Comparison of ENCODE assay signal across 18 cellular contexts in genomic region chr7:33250421-33250827, GRCh38.
DNase-seq lines count a peak whose midpoint lies in the region; ATAC-seq and TF ChIP-seq lines count a peak whose summit lies in the region.
"Had no signal": no experiment of that assay in that cellular context is flagged by ENCODE, and none has a peak within 500 bp of the region (broad histone marks: within the 10 kb centered on the region; RNA-seq: fewer than 3 reads in every experiment).

No MANE protein-coding gene starts in this region.

- no peaks in the 10 kb centered on the region for H3K36me3 ChIP-seq in GM23248 (ENCODE audit: low read depth)
- no peaks in the 10 kb centered on the region for H3K36me3 ChIP-seq in stomach smooth muscle (ENCODE audit: control insufficient read depth in 2 of 2, insufficient read depth in 2 of 2, low read length in 2 of 2)
- H3K36me3 ChIP-seq: heart right ventricle, upper lobe of right lung had no signal

- H3K27ac ChIP-seq in GM23248 (peak overlapping the region; percentile 52), stomach smooth muscle (ENCODE audit: low read length) (peak overlapping the region; percentile 12)
- H3K27ac ChIP-seq: heart right ventricle, upper lobe of right lung had no signal

- H3K9ac ChIP-seq in GM23248 (no peak overlapping the region), stomach smooth muscle (ENCODE audit: low read length in 2 of 2) (no peak overlapping the region)

- no peak overlapping the region for H2AFZ ChIP-seq in GM23248

- no peaks in the 10 kb centered on the region; the same call in 1 of the 2 replicates for H3K79me2 ChIP-seq in GM23248 (ENCODE audit: insufficient read depth)

- peak overlapping the region; percentile 11 for H3K4me2 ChIP-seq in GM23248 (ENCODE audit: unreplicated experiment)

- no peak for TF ChIP-seq CTCF in foreskin fibroblast (IDR thresholded peaks at IDR 0.05; ENCODE audit: low read depth, low read length)
- no peak for TF ChIP-seq CTCF in GM20000 (IDR thresholded peaks at IDR 0.05; ENCODE audit: extremely low read depth, missing control alignments)

- H3K9me2 ChIP-seq in GM23248 (ENCODE audit: insufficient read depth): no peaks in the 10 kb centered on the region

- H3F3A ChIP-seq in GM23248 (ENCODE audit: insufficient read depth): peaks cover 21% of the 10 kb centered on the region

- H3K4me1 ChIP-seq in GM23248 (ENCODE audit: insufficient read depth) (peaks cover 25% of the 10 kb centered on the region), stomach smooth muscle (ENCODE audit: control insufficient read depth, insufficient read depth, low read length) (no peaks in the 10 kb centered on the region)

- peak; percentile 66 for DNase-seq in GM23248
- DNase-seq in astrocyte of the hippocampus (ENCODE audit: low read depth, low spot score): peak; percentile 80
- peak; percentile 51 to 62 for DNase-seq in foreskin fibroblast
- DNase-seq in cortex of kidney (lab: John Stamatoyannopoulos, UW): no peak
- DNase-seq in GM20000 (ENCODE audit: low spot score): no peak
- DNase-seq: activated CD8-positive, alpha-beta T cell treated with anti-CD3 and anti-CD28 coated beads, Interleukin-2, amount 10 ng/mL, durations not matched to agents 7 days and 5 days; CD8-positive, alpha-beta memory T cell; DND-41; heart right ventricle; NCI-H1694; NCI-H510A treated with DMSO at 0.1 percent for 48 hours; SHP77; stimulated activated naive CD8-positive, alpha-beta T cell treated with anti-CD3 and anti-CD28 coated beads, Interleukin-15, Interleukin-2, amounts not matched to agents 100 U/mL and 50 U/mL, for 24 hours; upper lobe of right lung had no signal

- H3K4me3 ChIP-seq in GM23248 (no peak overlapping the region), foreskin fibroblast (ENCODE audit: low read depth in 1 of 2, low read length in 2 of 2) (no peak overlapping the region), stomach smooth muscle (ENCODE audit: low read length in 2 of 2) (no peak overlapping the region)
- H3K4me3 ChIP-seq: heart right ventricle, upper lobe of right lung had no signal

- H4K20me1 ChIP-seq in GM23248 (ENCODE audit: insufficient read depth): no peaks in the 10 kb centered on the region

- no peaks in the 10 kb centered on the region for H3K9me3 ChIP-seq in GM23248 (ENCODE audit: low read depth)
- H3K9me3 ChIP-seq in stomach smooth muscle (ENCODE audit: control insufficient read depth in 2 of 2, low read length in 2 of 2): no peaks in the 10 kb centered on the region
- H3K9me3 ChIP-seq: upper lobe of right lung had no signal

- ATAC-seq in GM21717 (IDR thresholded peaks at IDR 0.05; ENCODE audit: unreplicated experiment) (no peak), GM21526 (IDR thresholded peaks at IDR 0.05; ENCODE audit: low FRiP score, unreplicated experiment) (no peak)
- ATAC-seq: activated CD8-positive, alpha-beta T cell treated with anti-CD3 and anti-CD28 coated beads, Interleukin-2, amount 10 ng/mL, durations not matched to agents 7 days and 5 days; stimulated activated naive CD8-positive, alpha-beta T cell treated with anti-CD3 and anti-CD28 coated beads, Interleukin-15, Interleukin-2, amounts not matched to agents 100 U/mL and 50 U/mL, for 24 hours; upper lobe of right lung had no signal

- in situ Hi-C loops in GM23248 (cut with MboI): no loop called here

- H3K27me3 ChIP-seq in GM23248 (replicated peaks; ENCODE audit: insufficient read depth): no peaks in the 10 kb centered on the region
- H3K27me3 ChIP-seq in stomach smooth muscle (ENCODE audit: control insufficient read depth in 1 of 2, insufficient read depth in 2 of 2, low read length in 2 of 2): no peaks in the 10 kb centered on the region
- H3K27me3 ChIP-seq: heart right ventricle, MG63, upper lobe of right lung had no signal

Comparison
In these comparisons a context has a peak if more than half of its experiments do, and no peak if none do; other contexts are left out.
1. DNase-seq: peak in GM23248 (single experiment), astrocyte of the hippocampus (single experiment) and foreskin fibroblast (2 of 2); none in cortex of kidney (single experiment) and GM20000 (single experiment).